1 cellular context compared by ENCODE assay signal in the genomic region with DNA sequence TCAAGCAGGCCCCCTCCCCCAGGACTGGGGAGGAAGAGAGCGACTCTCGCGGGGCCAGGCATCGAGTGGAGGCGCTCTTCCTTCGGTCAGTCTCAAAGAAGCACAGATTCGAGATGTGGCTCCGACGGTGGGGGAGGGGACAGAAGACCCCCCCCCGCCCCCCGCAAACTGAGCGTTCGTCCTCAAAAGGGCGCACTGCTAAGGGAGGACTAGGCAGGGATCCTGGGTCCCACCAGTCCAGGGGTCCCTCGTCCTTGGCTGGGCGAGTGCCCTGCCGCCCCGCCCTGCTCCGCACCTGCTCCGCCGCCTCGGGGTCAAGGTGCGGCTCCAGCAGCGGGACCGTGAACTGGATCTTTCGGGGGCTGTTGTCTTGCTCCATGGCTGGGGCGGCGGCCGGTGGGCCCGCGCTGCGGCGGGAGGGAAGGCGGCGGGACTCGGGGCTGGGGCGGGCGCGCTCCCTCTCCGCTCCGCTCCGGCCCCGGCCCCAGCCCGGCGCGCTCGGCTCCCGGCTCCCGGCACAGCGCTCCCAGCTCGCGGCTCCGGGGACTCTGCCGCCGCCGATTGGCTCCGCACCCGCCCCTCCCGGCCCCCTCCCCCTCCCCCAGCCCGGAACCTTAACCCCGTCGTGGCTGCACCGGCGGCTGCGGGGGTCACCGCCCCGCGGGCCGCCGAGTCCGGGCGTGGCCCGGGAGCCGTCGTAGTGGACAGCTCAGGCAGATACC.
TF ChIP-seq lines count a peak whose summit lies in the region.

A gene with protein sequence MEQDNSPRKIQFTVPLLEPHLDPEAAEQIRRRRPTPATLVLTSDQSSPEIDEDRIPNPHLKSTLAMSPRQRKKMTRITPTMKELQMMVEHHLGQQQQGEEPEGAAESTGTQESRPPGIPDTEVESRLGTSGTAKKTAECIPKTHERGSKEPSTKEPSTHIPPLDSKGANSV (minus strand): TSS at position 550 of the 722 bp plus-strand sequence. CDS start 171 bp downstream, at position 379.

TF ChIP-seq in GM23338, 12 proteins besides CTCF, POLR2A, EP300 and RAD21:
- TF ChIP-seq, protein P1, sequence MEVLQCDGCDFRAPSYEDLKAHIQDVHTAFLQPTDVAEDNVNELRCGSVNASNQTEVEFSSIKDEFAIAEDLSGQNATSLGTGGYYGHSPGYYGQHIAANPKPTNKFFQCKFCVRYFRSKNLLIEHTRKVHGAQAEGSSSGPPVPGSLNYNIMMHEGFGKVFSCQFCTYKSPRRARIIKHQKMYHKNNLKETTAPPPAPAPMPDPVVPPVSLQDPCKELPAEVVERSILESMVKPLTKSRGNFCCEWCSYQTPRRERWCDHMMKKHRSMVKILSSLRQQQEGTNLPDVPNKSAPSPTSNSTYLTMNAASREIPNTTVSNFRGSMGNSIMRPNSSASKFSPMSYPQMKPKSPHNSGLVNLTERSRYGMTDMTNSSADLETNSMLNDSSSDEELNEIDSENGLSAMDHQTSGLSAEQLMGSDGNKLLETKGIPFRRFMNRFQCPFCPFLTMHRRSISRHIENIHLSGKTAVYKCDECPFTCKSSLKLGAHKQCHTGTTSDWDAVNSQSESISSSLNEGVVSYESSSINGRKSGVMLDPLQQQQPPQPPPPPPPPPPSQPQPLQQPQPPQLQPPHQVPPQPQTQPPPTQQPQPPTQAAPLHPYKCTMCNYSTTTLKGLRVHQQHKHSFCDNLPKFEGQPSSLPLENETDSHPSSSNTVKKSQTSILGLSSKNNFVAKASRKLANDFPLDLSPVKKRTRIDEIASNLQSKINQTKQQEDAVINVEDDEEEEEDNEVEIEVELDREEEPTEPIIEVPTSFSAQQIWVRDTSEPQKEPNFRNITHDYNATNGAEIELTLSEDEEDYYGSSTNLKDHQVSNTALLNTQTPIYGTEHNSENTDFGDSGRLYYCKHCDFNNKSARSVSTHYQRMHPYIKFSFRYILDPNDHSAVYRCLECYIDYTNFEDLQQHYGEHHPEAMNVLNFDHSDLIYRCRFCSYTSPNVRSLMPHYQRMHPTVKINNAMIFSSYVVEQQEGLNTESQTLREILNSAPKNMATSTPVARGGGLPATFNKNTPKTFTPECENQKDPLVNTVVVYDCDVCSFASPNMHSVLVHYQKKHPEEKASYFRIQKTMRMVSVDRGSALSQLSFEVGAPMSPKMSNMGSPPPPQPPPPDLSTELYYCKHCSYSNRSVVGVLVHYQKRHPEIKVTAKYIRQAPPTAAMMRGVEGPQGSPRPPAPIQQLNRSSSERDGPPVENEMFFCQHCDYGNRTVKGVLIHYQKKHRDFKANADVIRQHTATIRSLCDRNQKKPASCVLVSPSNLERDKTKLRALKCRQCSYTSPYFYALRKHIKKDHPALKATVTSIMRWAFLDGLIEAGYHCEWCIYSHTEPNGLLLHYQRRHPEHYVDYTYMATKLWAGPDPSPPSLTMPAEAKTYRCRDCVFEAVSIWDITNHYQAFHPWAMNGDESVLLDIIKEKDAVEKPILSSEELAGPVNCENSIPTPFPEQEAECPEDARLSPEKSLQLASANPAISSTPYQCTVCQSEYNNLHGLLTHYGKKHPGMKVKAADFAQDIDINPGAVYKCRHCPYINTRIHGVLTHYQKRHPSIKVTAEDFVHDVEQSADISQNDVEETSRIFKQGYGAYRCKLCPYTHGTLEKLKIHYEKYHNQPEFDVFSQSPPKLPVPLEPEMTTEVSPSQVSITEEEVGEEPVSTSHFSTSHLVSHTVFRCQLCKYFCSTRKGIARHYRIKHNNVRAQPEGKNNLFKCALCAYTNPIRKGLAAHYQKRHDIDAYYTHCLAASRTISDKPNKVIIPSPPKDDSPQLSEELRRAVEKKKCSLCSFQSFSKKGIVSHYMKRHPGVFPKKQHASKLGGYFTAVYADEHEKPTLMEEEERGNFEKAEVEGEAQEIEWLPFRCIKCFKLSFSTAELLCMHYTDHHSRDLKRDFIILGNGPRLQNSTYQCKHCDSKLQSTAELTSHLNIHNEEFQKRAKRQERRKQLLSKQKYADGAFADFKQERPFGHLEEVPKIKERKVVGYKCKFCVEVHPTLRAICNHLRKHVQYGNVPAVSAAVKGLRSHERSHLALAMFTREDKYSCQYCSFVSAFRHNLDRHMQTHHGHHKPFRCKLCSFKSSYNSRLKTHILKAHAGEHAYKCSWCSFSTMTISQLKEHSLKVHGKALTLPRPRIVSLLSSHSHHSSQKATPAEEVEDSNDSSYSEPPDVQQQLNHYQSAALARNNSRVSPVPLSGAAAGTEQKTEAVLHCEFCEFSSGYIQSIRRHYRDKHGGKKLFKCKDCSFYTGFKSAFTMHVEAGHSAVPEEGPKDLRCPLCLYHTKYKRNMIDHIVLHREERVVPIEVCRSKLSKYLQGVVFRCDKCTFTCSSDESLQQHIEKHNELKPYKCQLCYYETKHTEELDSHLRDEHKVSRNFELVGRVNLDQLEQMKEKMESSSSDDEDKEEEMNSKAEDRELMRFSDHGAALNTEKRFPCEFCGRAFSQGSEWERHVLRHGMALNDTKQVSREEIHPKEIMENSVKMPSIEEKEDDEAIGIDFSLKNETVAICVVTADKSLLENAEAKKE (CRISPR knock-in tag; IDR thresholded peaks at IDR 0.05) = no peak
- TF ChIP-seq POLR2AphosphoS5 (IDR thresholded peaks at IDR 0.05; ENCODE audit: low read depth) = peak; percentile 37; the same call in 1 of the 2 replicates
